In genomic region chr6:95099410-95099809, GRCh38 we compare ENCODE assay signal across 21 cellular contexts.
DNase-seq lines count a peak whose midpoint lies in the region; ATAC-seq, FAIRE-seq and TF ChIP-seq lines count a peak whose summit lies in the region.
"Had no signal": no experiment of that assay in that cellular context is flagged by ENCODE, and none has a peak within 500 bp of the region (broad histone marks: within the 10 kb centered on the region; RNA-seq: fewer than 3 reads in every experiment).

No MANE protein-coding gene starts in this region.

- H3K27me3 ChIP-seq in KMS-11 (ENCODE audit: insufficient read depth, low read depth): no peaks in the 10 kb centered on the region
- no peaks in the 10 kb centered on the region for H3K27me3 ChIP-seq in bronchial epithelial cell (ENCODE audit: control insufficient read depth, insufficient read depth, low read length)

- peak; percentile 43 for DNase-seq in bronchial epithelial cell (ENCODE audit: low read depth)
- peak; percentile 17 for DNase-seq in kidney tubule cell (ENCODE audit: low spot score)
- DNase-seq in superior temporal gyrus (ENCODE audit: extremely low spot score): no peak
- no peak for DNase-seq in effector CD4-positive, alpha-beta T cell
- DNase-seq: C1 segment of cervical spinal cord; CD4-positive, alpha-beta memory T cell; DMS153; DMS79 treated with DMSO at 0.1 percent for 48 hours; EL; GM23248; H7 had no signal

- H4K20me1 ChIP-seq in KMS-11 (ENCODE audit: insufficient read depth): no peaks in the 10 kb centered on the region

- no peak for ATAC-seq in GM19397 (IDR thresholded peaks at IDR 0.05; ENCODE audit: unreplicated experiment)
- ATAC-seq in GM18861 (IDR thresholded peaks at IDR 0.05; ENCODE audit: unreplicated experiment): no peak
- ATAC-seq: HepG2 had no signal

- H3K4me3 ChIP-seq in KMS-11 (IDR thresholded peaks at IDR 0.05; ENCODE audit: insufficient read depth, low read depth, low read length) (no peak overlapping the region), bronchial epithelial cell (ENCODE audit: low read depth, low read length) (no peak overlapping the region)
- H3K4me3 ChIP-seq: GM23248 had no signal

- peaks cover 25% of the 10 kb centered on the region for H3K4me1 ChIP-seq in KMS-11 (ENCODE audit: low read depth, poor library complexity, severe bottlenecking)

- H3K36me3 ChIP-seq in KMS-11 (ENCODE audit: insufficient read depth) (no peaks in the 10 kb centered on the region), bronchial epithelial cell (ENCODE audit: control insufficient read depth, insufficient read depth, low read length) (no peaks in the 10 kb centered on the region)

- H3K27ac ChIP-seq in KMS-11: peak overlapping the region; percentile 29; the same call in 1 of the 2 replicates
- H3K27ac ChIP-seq: GM23248 had no signal

- no peaks in the 10 kb centered on the region for H3K79me2 ChIP-seq in KMS-11 (ENCODE audit: insufficient read depth, low read depth)

- H3K9ac ChIP-seq in KMS-11: no peak overlapping the region
- H3K9ac ChIP-seq: GM23248 had no signal

- peak overlapping the region; percentile 12; the same call in 1 of the 2 replicates for H3K4me2 ChIP-seq in KMS-11

- H2AFZ ChIP-seq in KMS-11 (ENCODE audit: low read depth): no peak overlapping the region
- H2AFZ ChIP-seq: GM23248 had no signal

- no peak for FAIRE-seq in bronchial epithelial cell (lab: Jason Lieb, UNC)
- FAIRE-seq: A204.1, D721Med, G401.6, GM12891, GM19239, HepG2, HTR-8/SVneo had no signal

- TF ChIP-seq CTCF in KMS-11 (conservative IDR thresholded peaks at IDR 0.05; ENCODE audit: low read depth, low read length): no peak
- TF ChIP-seq CTCF in bronchial epithelial cell (IDR thresholded peaks at IDR 0.05; ENCODE audit: insufficient read depth, low read length, severe bottlenecking): no peak

Comparison
In these comparisons a context has a peak if more than half of its experiments do, and no peak if none do; other contexts are left out.
1. DNase-seq: peak in bronchial epithelial cell (single experiment) and kidney tubule cell (single experiment); none in superior temporal gyrus (single experiment) and effector CD4-positive, alpha-beta T cell (single experiment).